Comparison of ENCODE assay signal across 21 cellular contexts in genomic region chr6:41088451-41088850, GRCh38. TPM values are rescaled to one million over a fixed set of nuclear protein-coding genes. Genes with fewer than 3 reads are reported as not detected.
DNase-seq lines count a peak whose midpoint lies in the region; ATAC-seq and TF ChIP-seq lines count a peak whose summit lies in the region.
"Had no signal": no experiment of that assay in that cellular context is flagged by ENCODE, and none has a peak within 500 bp of the region (broad histone marks: within the 10 kb centered on the region; RNA-seq: fewer than 3 reads in every experiment).

No MANE protein-coding gene starts in this region.

- H3K36me3 ChIP-seq in mesenchymal stem cell (ENCODE audit: control insufficient read depth in 1 of 2, insufficient read depth in 2 of 2, low read depth in 1 of 2, low read length in 2 of 2) = peaks cover 19 to 87% of the 10 kb centered on the region in 2 experiments
- H3K36me3 ChIP-seq in smooth muscle cell (ENCODE audit: low read depth) = peaks cover 62% of the 10 kb centered on the region

- H3K4me3 ChIP-seq in choroid plexus epithelial cell (ENCODE audit: low read depth, low read length) (no peak overlapping the region), mesenchymal stem cell (ENCODE audit: insufficient read depth in 1 of 2, low read depth in 1 of 2, low read length in 2 of 2) (no peak overlapping the region), smooth muscle cell (no peak overlapping the region)
- H3K4me3 ChIP-seq: BLaER1 treated with 17β-estradiol and CSF1 and Interleukin-3, amounts not matched to agents 10 nM and 100 nM had no signal

- no peak overlapping the region for H4K91ac ChIP-seq in mesenchymal stem cell (ENCODE audit: low read length)

- no peak overlapping the region for H2AFZ ChIP-seq in mesenchymal stem cell (ENCODE audit: low read depth, low read length)
- H2AFZ ChIP-seq in smooth muscle cell (ENCODE audit: low read depth) = no peak overlapping the region

- H3K9me3 Mint-ChIP-seq in activated naive CD4-positive, alpha-beta T cell treated with anti-CD3 and anti-CD28 coated beads, Interleukin-2, amount 10 ng/mL, durations not matched to agents 7 days and 5 days = no peaks in the 10 kb centered on the region
- H3K9me3 Mint-ChIP-seq: CD8-positive, alpha-beta memory T cell had no signal

- H3K79me1 ChIP-seq in mesenchymal stem cell (replicated peaks; ENCODE audit: low read length, poor library complexity, severe bottlenecking) = peaks cover 9% of the 10 kb centered on the region

- no peak overlapping the region for H3K23ac ChIP-seq in mesenchymal stem cell (ENCODE audit: low read length in 2 of 2)

- no peak overlapping the region for H2BK12ac ChIP-seq in mesenchymal stem cell (ENCODE audit: low read length in 2 of 2)

- no peak overlapping the region for H3K4me3 Mint-ChIP-seq in activated naive CD4-positive, alpha-beta T cell treated with anti-CD3 and anti-CD28 coated beads, Interleukin-2, amount 10 ng/mL, durations not matched to agents 7 days and 5 days
- H3K4me3 Mint-ChIP-seq: CD8-positive, alpha-beta memory T cell had no signal

- no peak overlapping the region for H3K18ac ChIP-seq in mesenchymal stem cell (ENCODE audit: low read depth in 1 of 2, low read length in 2 of 2)

- peaks cover 7% of the 10 kb centered on the region for H3K4me1 Mint-ChIP-seq in activated naive CD4-positive, alpha-beta T cell treated with anti-CD3 and anti-CD28 coated beads, Interleukin-2, amount 10 ng/mL, durations not matched to agents 7 days and 5 days

- H3K27ac ChIP-seq in mesenchymal stem cell (ENCODE audit: low read length, poor library complexity, severe bottlenecking) = peak overlapping the region; percentile 71
- H3K27ac ChIP-seq in smooth muscle cell (ENCODE audit: low read depth) = peak overlapping the region; percentile 3
- H3K27ac ChIP-seq: 22Rv1; BLaER1 treated with 17β-estradiol and CSF1 and Interleukin-3, amounts not matched to agents 10 nM and 100 nM had no signal

- peaks cover 70% of the 10 kb centered on the region for H3K36me3 Mint-ChIP-seq in activated naive CD4-positive, alpha-beta T cell treated with anti-CD3 and anti-CD28 coated beads, Interleukin-2, amount 10 ng/mL, durations not matched to agents 7 days and 5 days

- no peak overlapping the region for H4K8ac ChIP-seq in mesenchymal stem cell (ENCODE audit: low read length)

- no peaks in the 10 kb centered on the region for H3K27me3 Mint-ChIP-seq in activated naive CD4-positive, alpha-beta T cell treated with anti-CD3 and anti-CD28 coated beads, Interleukin-2, amount 10 ng/mL, durations not matched to agents 7 days and 5 days
- H3K27me3 Mint-ChIP-seq: CD8-positive, alpha-beta memory T cell had no signal

- CTCF ChIA-PET in activated naive CD4-positive, alpha-beta T cell treated with anti-CD3 and anti-CD28 coated beads, Interleukin-2, amount 10 ng/mL, durations not matched to agents 7 days and 5 days (lab: Charles Lee) = no interaction called here

- H3K9ac ChIP-seq in mesenchymal stem cell (ENCODE audit: low read length) = no peak overlapping the region
- no peak overlapping the region for H3K9ac ChIP-seq in smooth muscle cell (ENCODE audit: low read depth)
- H3K9ac ChIP-seq: BLaER1 treated with 17β-estradiol and CSF1 and Interleukin-3, amounts not matched to agents 10 nM and 100 nM had no signal

- peaks cover 3% of the 10 kb centered on the region for H3K4me1 ChIP-seq in mesenchymal stem cell (ENCODE audit: control insufficient read depth, insufficient read depth, low read depth, low read length)
- H3K4me1 ChIP-seq in smooth muscle cell (ENCODE audit: low read depth) = no peaks in the 10 kb centered on the region
- H3K4me1 ChIP-seq: BLaER1 treated with 17β-estradiol and CSF1 and Interleukin-3, amounts not matched to agents 10 nM and 100 nM had no signal

- ATAC-seq in HG03139 (IDR thresholded peaks at IDR 0.05; ENCODE audit: unreplicated experiment) (no peak), HG03025 (IDR thresholded peaks at IDR 0.05; ENCODE audit: low FRiP score, unreplicated experiment) (no peak), HG03108 (IDR thresholded peaks at IDR 0.05; ENCODE audit: unreplicated experiment) (no peak)
- ATAC-seq: HCT116, Panc1, Right ventricle myocardium inferior had no signal

- H3K79me2 ChIP-seq in smooth muscle cell (ENCODE audit: low read depth) = peaks cover 31% of the 10 kb centered on the region

- peak overlapping the region; percentile 62 for H3K27ac Mint-ChIP-seq in activated naive CD4-positive, alpha-beta T cell treated with anti-CD3 and anti-CD28 coated beads, Interleukin-2, amount 10 ng/mL, durations not matched to agents 7 days and 5 days

- no peak overlapping the region for H2BK5ac ChIP-seq in mesenchymal stem cell (ENCODE audit: low read depth, low read length, poor library complexity, severe bottlenecking)

- no peak overlapping the region for H3K4ac ChIP-seq in mesenchymal stem cell (ENCODE audit: low read depth in 1 of 2, low read length in 2 of 2)

- no peak overlapping the region for H2BK15ac ChIP-seq in mesenchymal stem cell (ENCODE audit: low read depth, poor library complexity, severe bottlenecking)

- peaks cover 7% of the 10 kb centered on the region for H3F3A ChIP-seq in smooth muscle cell (ENCODE audit: low read depth)

- H3K9me3 ChIP-seq in mesenchymal stem cell (ENCODE audit: control insufficient read depth, low read length) (no peaks in the 10 kb centered on the region), smooth muscle cell (replicated peaks; ENCODE audit: low read depth) (no peaks in the 10 kb centered on the region)
- H3K9me3 ChIP-seq: BLaER1 treated with 17β-estradiol and CSF1 and Interleukin-3, amounts not matched to agents 10 nM and 100 nM had no signal

- TF ChIP-seq CTCF in choroid plexus epithelial cell (conservative IDR thresholded peaks at IDR 0.05; ENCODE audit: low read depth, low read length) (no peak), smooth muscle cell (IDR thresholded peaks at IDR 0.05; ENCODE audit: borderline replicate concordance, insufficient read depth, poor library complexity, severe bottlenecking) (no peak)

- peak overlapping the region; percentile 47 for H3K4me2 ChIP-seq in mesenchymal stem cell (ENCODE audit: low read length, poor library complexity, severe bottlenecking)
- H3K4me2 ChIP-seq in smooth muscle cell = no peak overlapping the region
- H3K4me2 ChIP-seq: BLaER1 treated with 17β-estradiol and CSF1 and Interleukin-3, amounts not matched to agents 10 nM and 100 nM had no signal

- no peak overlapping the region for H2AK5ac ChIP-seq in mesenchymal stem cell (ENCODE audit: low read length, severe bottlenecking)

- 100% methylated on average over 3 of the region's 4 CpGs for WGBS in mesenchymal stem cell
- WGBS in smooth muscle cell (ENCODE audit: low lambda C conversion rate) = 85% methylated on average over 4 of the region's 4 CpGs

- DNase-seq in activated naive CD4-positive, alpha-beta T cell treated with anti-CD3 and anti-CD28 coated beads, Interleukin-2, amount 10 ng/mL, durations not matched to agents 7 days and 5 days = no peak
- no peak for DNase-seq in activated naive CD4-positive, alpha-beta T cell treated with anti-CD3 and anti-CD28 coated beads, Interleukin-2, amount 50 U/mL, for 16 hours
- DNase-seq in choroid plexus epithelial cell (ENCODE audit: low read depth) (peak; percentile 36), mesenchymal stem cell (no peak), smooth muscle cell (lab: John Stamatoyannopoulos, UW; ENCODE audit: unreplicated experiment) (no peak)
- DNase-seq: CD8-positive, alpha-beta memory T cell; DMS79 treated with DMSO at 0.1 percent for 48 hours; KG1; NCI-H1048; NCI-H146; NCI-H2081 treated with DMSO at 0.1 percent for 48 hours; NCI-H510A treated with DMSO at 0.1 percent for 48 hours; NCI-H82 had no signal

- H3K27me3 ChIP-seq in mesenchymal stem cell (ENCODE audit: control insufficient read depth in 1 of 2, insufficient read depth in 1 of 2, low read length in 2 of 2) (no peaks in the 10 kb centered on the region), smooth muscle cell (ENCODE audit: low read depth) (no peaks in the 10 kb centered on the region)
- H3K27me3 ChIP-seq: BLaER1 treated with 17β-estradiol and CSF1 and Interleukin-3, amounts not matched to agents 10 nM and 100 nM had no signal

- peaks cover 93% of the 10 kb centered on the region for H4K20me1 ChIP-seq in smooth muscle cell (ENCODE audit: low read depth)

- no peak overlapping the region for H2BK120ac ChIP-seq in mesenchymal stem cell (ENCODE audit: low read depth, low read length)

- no peak overlapping the region for H3K14ac ChIP-seq in mesenchymal stem cell (ENCODE audit: low read length in 2 of 2)

RNA-seq across cellular contexts. Expression of gene NFYA, which starts 15.7 kb away (rescaled TPM):
- 15.8 TPM for polyA plus RNA-seq in mesenchymal stem cell (2013, experiment 1 of 2)
- polyA plus RNA-seq in mesenchymal stem cell (2013, experiment 2 of 2) = 15.3 TPM
- 40.2 and 43.5 TPM in 2 replicates for total RNA-seq in smooth muscle cell
- polyA plus RNA-seq in smooth muscle cell = 20.6 and 22.4 TPM in 2 replicates

RNA-seq across cellular contexts. Expression of gene OARD1, which starts 16.3 kb away (rescaled TPM):
- polyA plus RNA-seq in mesenchymal stem cell (2013, experiment 1 of 2) = 18.6 TPM
- polyA plus RNA-seq in mesenchymal stem cell (2013, experiment 2 of 2) = 18.9 TPM
- total RNA-seq in smooth muscle cell = 15.0 and 18.5 TPM in 2 replicates
- polyA plus RNA-seq in smooth muscle cell = 21.2 and 27.2 TPM in 2 replicates

RNA-seq across cellular contexts. Expression of gene APOBEC2, which starts 35.4 kb away (rescaled TPM):
- polyA plus RNA-seq in mesenchymal stem cell (2013, experiment 1 of 2) = not detected
- not detected for polyA plus RNA-seq in mesenchymal stem cell (2013, experiment 2 of 2)
- total RNA-seq in smooth muscle cell = 1.0 TPM in 1 of 2 replicates, not detected in the other
- polyA plus RNA-seq in smooth muscle cell = 1.2 and 1.6 TPM in 2 replicates
- total RNA-seq: CD8-positive, alpha-beta memory T cell had no signal
- polyA plus RNA-seq: CD8-positive, alpha-beta memory T cell had no signal

RNA-seq across cellular contexts. Expression of gene TSPO2, which starts 46.2 kb away (rescaled TPM):
- not detected for polyA plus RNA-seq in mesenchymal stem cell (2013, experiment 1 of 2)
- not detected for polyA plus RNA-seq in mesenchymal stem cell (2013, experiment 2 of 2)
- total RNA-seq in smooth muscle cell = not detected in 2 replicates
- polyA plus RNA-seq in smooth muscle cell = not detected in 2 replicates
- total RNA-seq: CD8-positive, alpha-beta memory T cell; Right ventricle myocardium inferior had no signal
- polyA plus RNA-seq: CD8-positive, alpha-beta memory T cell had no signal

RNA-seq across cellular contexts. Expression of gene UNC5CL, which starts 49.4 kb away (rescaled TPM):
- 0.11 TPM for polyA plus RNA-seq in mesenchymal stem cell (2013, experiment 1 of 2)
- polyA plus RNA-seq in mesenchymal stem cell (2013, experiment 2 of 2) = 0.08 TPM
- 0.63 and 3.4 TPM in 2 replicates for total RNA-seq in smooth muscle cell
- polyA plus RNA-seq in smooth muscle cell = 1.1 and 1.3 TPM in 2 replicates
